ENCODE assay signal across 10 cellular contexts in the genomic region with DNA sequence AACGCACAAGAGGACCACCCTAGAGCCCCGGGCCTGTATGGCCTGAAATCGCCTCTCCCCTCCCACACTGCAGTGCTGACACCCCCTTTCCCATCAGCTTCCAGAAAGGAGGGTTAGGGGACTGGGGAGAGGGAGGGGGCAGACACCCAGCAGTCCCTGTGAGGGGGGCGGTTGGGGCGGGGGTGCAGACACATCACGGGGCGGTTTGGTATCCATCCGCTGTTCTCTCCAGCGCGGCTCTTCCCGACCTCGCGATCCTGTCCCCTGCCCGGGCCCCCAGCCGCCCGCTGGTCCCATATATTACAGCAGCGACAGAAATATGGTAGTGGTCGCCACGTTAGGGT. TPM values are rescaled to one million over a fixed set of nuclear protein-coding genes. Genes with fewer than 3 reads are reported as not detected.
DNase-seq lines count a peak whose midpoint lies in the region; ATAC-seq and TF ChIP-seq lines count a peak whose summit lies in the region.
"Had no signal": no experiment of that assay in that cellular context is flagged by ENCODE, and none has a peak within 500 bp of the region (broad histone marks: within the 10 kb centered on the region; RNA-seq: fewer than 3 reads in every experiment).

No MANE protein-coding gene starts in this region.

- DNase-seq in A673 (ENCODE audit: low spot score), result no peak
- DNase-seq in epithelial cell of proximal tubule (ENCODE audit: low read depth), result no peak
- no peak for DNase-seq in nephron progenitor cell
- no peak for DNase-seq in activated CD4-positive, alpha-beta T cell treated with anti-CD3 and anti-CD28 coated beads, Interleukin-2, amount 10 ng/mL, durations not matched to agents 7 days and 5 days
- no peak for DNase-seq in activated CD4-positive, alpha-beta T cell treated with anti-CD3 and anti-CD28 coated beads for 4 hours
- DNase-seq: activated effector memory CD4-positive, alpha-beta T cell treated with Interleukin-2 at 50 U/mL for 16 hours; OCI-M1 had no signal

- H3K27ac Mint-ChIP-seq in nephron progenitor cell, result no peak overlapping the region
- H3K27ac Mint-ChIP-seq in activated CD4-positive, alpha-beta T cell treated with anti-CD3 and anti-CD28 coated beads, Interleukin-2, amount 10 ng/mL, durations not matched to agents 7 days and 5 days, result no peak overlapping the region

- H3K4me1 Mint-ChIP-seq in nephron progenitor cell, result peaks cover 4% of the 10 kb centered on the region
- peaks cover 12% of the 10 kb centered on the region for H3K4me1 Mint-ChIP-seq in activated CD4-positive, alpha-beta T cell treated with anti-CD3 and anti-CD28 coated beads, Interleukin-2, amount 10 ng/mL, durations not matched to agents 7 days and 5 days

- H3K27ac ChIP-seq in A673 (ENCODE audit: low read depth, low read length, poor library complexity, severe bottlenecking) (no peak overlapping the region), HUES64 (ENCODE audit: low read depth, low read length) (no peak overlapping the region)

- H3K9me3 ChIP-seq in A673 (ENCODE audit: low read depth, low read length, poor library complexity, severe bottlenecking), result no peaks in the 10 kb centered on the region
- H3K9me3 ChIP-seq in HUES64 (ENCODE audit: insufficient read depth, low read depth, low read length), result no peaks in the 10 kb centered on the region

- TF ChIP-seq CTCF in A673 (conservative IDR thresholded peaks at IDR 0.05; ENCODE audit: low read depth, low read length) (no peak), epithelial cell of proximal tubule (conservative IDR thresholded peaks at IDR 0.05; ENCODE audit: low read depth, low read length) (no peak), nephron progenitor cell (IDR thresholded peaks at IDR 0.05) (no peak)

- H3K9me3 Mint-ChIP-seq in nephron progenitor cell, result peaks cover 52% of the 10 kb centered on the region
- no peaks in the 10 kb centered on the region for H3K9me3 Mint-ChIP-seq in activated CD4-positive, alpha-beta T cell treated with anti-CD3 and anti-CD28 coated beads, Interleukin-2, amount 10 ng/mL, durations not matched to agents 7 days and 5 days

- POLR2A ChIA-PET in A673 (lab: Charles Lee; ENCODE audit: low non-redundant PET), result no interaction called here
- POLR2A ChIA-PET in activated CD4-positive, alpha-beta T cell treated with anti-CD3 and anti-CD28 coated beads, Interleukin-2, amount 10 ng/mL, durations not matched to agents 7 days and 5 days (lab: Charles Lee), result no interaction called here

- no peaks in the 10 kb centered on the region for H3K36me3 ChIP-seq in A673 (ENCODE audit: insufficient read depth, low read length, poor library complexity, severe bottlenecking)
- H3K36me3 ChIP-seq in HUES64 (ENCODE audit: insufficient read depth, low read length), result no peaks in the 10 kb centered on the region; the same call in 1 of the 2 replicates

- 7% methylated on average over 18 of the region's 19 CpGs for WGBS in HUES64

- H3K4me3 ChIP-seq in A673 (ENCODE audit: low read depth, low read length, poor library complexity, severe bottlenecking) (peak overlapping the region; percentile 55), HUES64 (ENCODE audit: low read length) (peak overlapping the region; percentile 80), epithelial cell of proximal tubule (ENCODE audit: low read depth, low read length) (peak overlapping the region; percentile 69)

- H3K9ac ChIP-seq in HUES64 (ENCODE audit: low read depth, low read length), result peak overlapping the region; percentile 58; the same call in 1 of the 2 replicates

- intact Hi-C loops in A673 (cut with micrococcal nuclease; ENCODE audit: unreplicated experiment), result no loop called here

- CTCF ChIA-PET in A673 (lab: Charles Lee), result no interaction called here
- CTCF ChIA-PET in activated CD4-positive, alpha-beta T cell treated with anti-CD3 and anti-CD28 coated beads, Interleukin-2, amount 10 ng/mL, durations not matched to agents 7 days and 5 days (lab: Charles Lee), result no interaction called here

- no peaks in the 10 kb centered on the region for H3K4me1 ChIP-seq in A673 (ENCODE audit: insufficient read depth, low read length, poor library complexity, severe bottlenecking)
- H3K4me1 ChIP-seq in HUES64 (ENCODE audit: insufficient read depth, low read length), result no peaks in the 10 kb centered on the region

- peaks cover 20% of the 10 kb centered on the region for H3K27me3 Mint-ChIP-seq in nephron progenitor cell (ENCODE audit: low read depth, poor library complexity)
- peaks cover 28% of the 10 kb centered on the region for H3K27me3 Mint-ChIP-seq in activated CD4-positive, alpha-beta T cell treated with anti-CD3 and anti-CD28 coated beads, Interleukin-2, amount 10 ng/mL, durations not matched to agents 7 days and 5 days

- H3K4me3 Mint-ChIP-seq in nephron progenitor cell, result peak overlapping the region; percentile 91
- H3K4me3 Mint-ChIP-seq in activated CD4-positive, alpha-beta T cell treated with anti-CD3 and anti-CD28 coated beads, Interleukin-2, amount 10 ng/mL, durations not matched to agents 7 days and 5 days, result no peak overlapping the region

- peaks cover 6% of the 10 kb centered on the region for H3K36me3 Mint-ChIP-seq in nephron progenitor cell (ENCODE audit: low read depth)
- H3K36me3 Mint-ChIP-seq in activated CD4-positive, alpha-beta T cell treated with anti-CD3 and anti-CD28 coated beads, Interleukin-2, amount 10 ng/mL, durations not matched to agents 7 days and 5 days (ENCODE audit: low read depth), result no peaks in the 10 kb centered on the region

- no TSS peak for BruUV-seq in A673 (replicated peaks; lab: Mats Ljungman, UMichigan)

- no peak for ATAC-seq in GM18502 (IDR thresholded peaks at IDR 0.05; ENCODE audit: poor library complexity, unreplicated experiment)
- ATAC-seq in HG03097 (IDR thresholded peaks at IDR 0.05; ENCODE audit: low FRiP score, unreplicated experiment), result no peak

- H3K27me3 ChIP-seq in A673 (replicated peaks; ENCODE audit: insufficient read depth, low read depth, low read length, poor library complexity) (no peaks in the 10 kb centered on the region), HUES64 (ENCODE audit: insufficient read depth, low read length) (peaks cover 10% of the 10 kb centered on the region)

RNA-seq across cellular contexts. Expression of a gene that starts 0.4 kb away (rescaled TPM):
- 9.9 and 14.8 TPM in 2 replicates for total RNA-seq in A673 (2021)
- polyA plus RNA-seq in HUES64 (2013, experiment 1 of 2), result 10.3 TPM
- polyA plus RNA-seq in HUES64 (2013, experiment 2 of 2), result 13.1 TPM
- 5.9 and 6.8 TPM in 2 replicates for total RNA-seq in epithelial cell of proximal tubule
- under 1 TPM; 0.35 to 0.47 TPM for total RNA-seq in activated CD4-positive, alpha-beta T cell treated with anti-CD3 and anti-CD28 coated beads, Interleukin-2, amount 10 ng/mL, durations not matched to agents 7 days and 5 days

RNA-seq across cellular contexts. Expression of a gene that starts 8.7 kb away (rescaled TPM):
- total RNA-seq in A673 (2021) (7.8 and 8.3 TPM in 2 replicates), epithelial cell of proximal tubule (1.5 and 2.0 TPM in 2 replicates)
- polyA plus RNA-seq in HUES64 (2013, experiment 1 of 2), result 9.3 TPM
- polyA plus RNA-seq in HUES64 (2013, experiment 2 of 2), result 9.3 TPM
- 1 to 10 TPM; 1.2 to 1.4 TPM for total RNA-seq in activated CD4-positive, alpha-beta T cell treated with anti-CD3 and anti-CD28 coated beads, Interleukin-2, amount 10 ng/mL, durations not matched to agents 7 days and 5 days
